Comparison of ENCODE assay signal across 13 cellular contexts in genomic region chr1:205144751-205145150, GRCh38. TPM values are rescaled to one million over a fixed set of nuclear protein-coding genes. Genes with fewer than 3 reads are reported as not detected.
A peak's percentile ranks its signal among the peaks of the same experiment; 100 is the strongest.
DNase-seq lines count a peak whose midpoint lies in the region; TF ChIP-seq lines count a peak whose summit lies in the region.
"Had no signal": no experiment of that assay in that cellular context is flagged by ENCODE, and none has a peak within 500 bp of the region (broad histone marks: within the 10 kb centered on the region; RNA-seq: fewer than 3 reads in every experiment).

No MANE protein-coding gene starts in this region.

- peak overlapping the region; percentile 25 for H3K27ac Mint-ChIP-seq in MCF 10A (ENCODE audit: low read depth, unreplicated experiment)
- H3K27ac Mint-ChIP-seq: activated B cell treated with CpG ODN at 0.5 μM for 24 hours had no signal

- intact Hi-C loops in MCF 10A (cut with micrococcal nuclease): loop anchor here (5.0 kb wide), 1 partner anchor 83 kb away; the partner anchor contains the start of gene TMCC2
- intact Hi-C loops in mammary epithelial cell (cut with micrococcal nuclease): no loop called here
- intact Hi-C loops in tibial artery (cut with DNase I; ENCODE audit: low total_unique reads): no loop called here
- intact Hi-C loops in OCI-LY7 (cut with micrococcal nuclease; ENCODE audit: unreplicated experiment): loop anchor here (10.0 kb wide), 1 partner anchor 1180 kb away; no protein-coding TSS in a partner anchor

- POLR2A ChIA-PET in MCF 10A (lab: Yijun Ruan, JAX): interaction anchor here (0.9 to 5.2 kb wide), 6 partner anchors 18 to 67 kb away, joined by 3 to 33 read pairs (median 5); partner anchors contain the start of genes DSTYK and RBBP5
- POLR2A ChIA-PET in OCI-LY7 (lab: Charles Lee): no interaction called here

- peaks cover 19% of the 10 kb centered on the region for H3K4me1 Mint-ChIP-seq in MCF 10A (ENCODE audit: insufficient read depth, unreplicated experiment)

- no peaks in the 10 kb centered on the region for H3K27me3 Mint-ChIP-seq in MCF 10A (ENCODE audit: insufficient read depth, unreplicated experiment)
- H3K27me3 Mint-ChIP-seq: activated B cell treated with CpG ODN at 0.5 μM for 24 hours had no signal

- CTCF ChIA-PET in MCF 10A (lab: Yijun Ruan, JAX) (interaction anchor here (0.9 to 16.1 kb wide), 16 partner anchors 9 to 180 kb away, joined by 3 to 231 read pairs (median 6); partner anchors contain the start of gene RBBP5), mammary epithelial cell (lab: Charles Lee; ENCODE audit: low non-redundant PET) (interaction anchor here (0.7 to 0.9 kb wide), 2 partner anchors 156 to 338 kb away, joined by 3 to 4 read pairs; no protein-coding TSS in a partner anchor), OCI-LY7 (lab: Charles Lee; ENCODE audit: unreplicated experiment) (no interaction called here)

- H3K4me3 ChIP-seq in mammary epithelial cell (replicated peaks in 1 of 3; ENCODE audit: insufficient read depth in 1 of 3, low read depth in 2 of 3, low read length in 3 of 3) (no peak overlapping the region), tibial artery (no peak overlapping the region), OCI-LY7 (ENCODE audit: low read depth, low read length, poor library complexity, severe bottlenecking) (no peak overlapping the region)
- H3K4me3 ChIP-seq: right atrium auricular region had no signal

- H3K9me3 Mint-ChIP-seq in MCF 10A (ENCODE audit: unreplicated experiment): no peaks in the 10 kb centered on the region
- H3K9me3 Mint-ChIP-seq: activated B cell treated with CpG ODN at 0.5 μM for 24 hours had no signal

- TF ChIP-seq CTCF in MCF 10A (IDR thresholded peaks at IDR 0.05; ENCODE audit: unreplicated experiment): no peak
- no peak for TF ChIP-seq CTCF in mammary epithelial cell (conservative IDR thresholded peaks at IDR 0.05 in 1 of 2, IDR thresholded peaks at IDR 0.05 in 1 of 2; ENCODE audit: extremely low read depth in 1 of 2, insufficient read depth in 1 of 2, low read depth in 1 of 2, low read length in 2 of 2)
- TF ChIP-seq CTCF in tibial artery (IDR thresholded peaks at IDR 0.05): no peak
- no peak for TF ChIP-seq CTCF in OCI-LY7 (conservative IDR thresholded peaks at IDR 0.05; ENCODE audit: low read length)

- no peaks in the 10 kb centered on the region for H3K9me2 ChIP-seq in OCI-LY7 (ENCODE audit: insufficient read depth, low read length)

- no peak overlapping the region for H3K4me3 Mint-ChIP-seq in MCF 10A (ENCODE audit: unreplicated experiment)
- H3K4me3 Mint-ChIP-seq: activated B cell treated with CpG ODN at 0.5 μM for 24 hours had no signal

- H3K4me1 ChIP-seq in mammary epithelial cell (ENCODE audit: insufficient read depth, low read length) (peaks cover 8% of the 10 kb centered on the region), tibial artery (peaks cover 0 to 32% (median 16%) of the 10 kb centered on the region in 4 donors), OCI-LY7 (ENCODE audit: insufficient read depth, low read length, poor library complexity, severe bottlenecking) (peaks cover 4% of the 10 kb centered on the region)

- H3K27me3 ChIP-seq in mammary epithelial cell (ENCODE audit: insufficient read depth, low read length) (no peaks in the 10 kb centered on the region), tibial artery (no peaks in the 10 kb centered on the region)
- H3K27me3 ChIP-seq: right atrium auricular region had no signal

- H3K36me3 Mint-ChIP-seq in MCF 10A (ENCODE audit: insufficient read depth, unreplicated experiment): peaks cover 59% of the 10 kb centered on the region

- 0% methylated on average over 1 of the region's 1 CpG for WGBS in mammary epithelial cell (ENCODE audit: low coverage, missing lambda C conversion rate)

- no TSS peak for BruUV-seq in MCF 10A (replicated peaks; lab: Mats Ljungman, UMichigan)
- no TSS peak for BruUV-seq in mammary epithelial cell (replicated peaks; lab: Mats Ljungman, UMichigan)
- no TSS peak for BruUV-seq in OCI-LY7 (replicated peaks; lab: Mats Ljungman, UMichigan)

- in situ Hi-C loops in mammary epithelial cell (cut with MboI; ENCODE audit: low sequenced_read_pairs in 2 of 2): loop anchor here in 1 of 2 donors (25.0 kb wide), 1 partner anchor 157 kb away; no protein-coding TSS in a partner anchor
- in situ Hi-C loops in G401 (cut with HindIII; ENCODE audit: low sequenced_read_pairs): no loop called here

- no peaks in the 10 kb centered on the region for H3K79me2 ChIP-seq in mammary epithelial cell (ENCODE audit: insufficient read depth, low read length)
- H3K79me2 ChIP-seq in OCI-LY7 (ENCODE audit: insufficient read depth, low read depth, low read length): no peaks in the 10 kb centered on the region

- DNase-seq in MCF 10A (ENCODE audit: unreplicated experiment) (peak; percentile 14), mammary epithelial cell (no peak), amniotic epithelial cell (ENCODE audit: low read depth) (peak; percentile 80), glomerular endothelial cell (ENCODE audit: extremely low read depth, low read depth, low spot score) (peak; percentile 39), tibial artery (no peak), G401 (ENCODE audit: low spot score) (no peak), OCI-LY7 (ENCODE audit: low spot score) (no peak)
- no peak for DNase-seq in stimulated activated CD4-positive, alpha-beta T cell treated with anti-CD3 and anti-CD28 coated beads, Interleukin-4, amount 100 ng/mL, for 4 hours
- DNase-seq: activated B cell treated with CpG ODN at 0.5 μM for 24 hours; activated effector memory CD4-positive, alpha-beta T cell treated with anti-CD3 and anti-CD28 coated beads, Interleukin-2, amount 50 U/mL, for 16 hours; left cardiac atrium; NCI-H146 had no signal

- H4K20me1 ChIP-seq in mammary epithelial cell (ENCODE audit: insufficient read depth, low read length) (no peaks in the 10 kb centered on the region), OCI-LY7 (ENCODE audit: insufficient read depth, low read length) (no peaks in the 10 kb centered on the region)

- H3K4me2 ChIP-seq in mammary epithelial cell (ENCODE audit: insufficient read depth, low read depth, low read length): no peak overlapping the region
- H3K4me2 ChIP-seq in OCI-LY7 (ENCODE audit: low read length): no peak overlapping the region

- dilution Hi-C loops in mammary epithelial cell (cut with HindIII; ENCODE audit: low sequenced_read_pairs): no loop called here

- H3K9me3 ChIP-seq in mammary epithelial cell (replicated peaks; ENCODE audit: insufficient read depth, low read length) (no peaks in the 10 kb centered on the region), tibial artery (no peaks in the 10 kb centered on the region), OCI-LY7 (ENCODE audit: low read length) (no peaks in the 10 kb centered on the region)
- H3K9me3 ChIP-seq: right atrium auricular region had no signal

- H3K27ac ChIP-seq in mammary epithelial cell (ENCODE audit: insufficient read depth, low read depth, low read length): no peak overlapping the region
- H3K27ac ChIP-seq in tibial artery: peak overlapping the region; percentile 9 to 28
- H3K27ac ChIP-seq in OCI-LY7 (ENCODE audit: low read depth, low read length, poor library complexity, severe bottlenecking): no peak overlapping the region

- no peak overlapping the region for H3K9ac ChIP-seq in mammary epithelial cell (ENCODE audit: insufficient read depth, low read length)

- H3K36me3 ChIP-seq in mammary epithelial cell (ENCODE audit: insufficient read depth, low read length) (no peaks in the 10 kb centered on the region), tibial artery (peaks cover 25 to 37% (median 30%) of the 10 kb centered on the region in 3 donors), OCI-LY7 (ENCODE audit: insufficient read depth, low read length) (peaks cover 8% of the 10 kb centered on the region; the same call in 1 of the 2 replicates)

- H2AFZ ChIP-seq in mammary epithelial cell (ENCODE audit: low read depth, low read length): no peak overlapping the region
- no peak overlapping the region for H2AFZ ChIP-seq in OCI-LY7 (ENCODE audit: low read length)

RNA-seq across cellular contexts. Expression of gene RBBP5, which starts 23.0 kb away (rescaled TPM):
- total RNA-seq in MCF 10A (2022) (24.8 and 30.4 TPM in 2 replicates), mammary epithelial cell (10 to 100 TPM; 15.2 to 17.5 TPM), glomerular endothelial cell (13.9 and 14.5 TPM in 2 replicates), OCI-LY7 (2022) (17.4 and 19.8 TPM in 2 replicates)
- polyA plus RNA-seq in mammary epithelial cell: 9.0 TPM
- 17.9 TPM for polyA minus RNA-seq in mammary epithelial cell
- total RNA-seq in G401 (2014; rRNA removed; shearing (Covaris generic)): 21.7 and 33.5 TPM in 2 replicates
- 11.9 and 14.7 TPM in 2 replicates for total RNA-seq in OCI-LY7 (2014; rRNA removed; shearing (Covaris generic))

Comparison
In these comparisons a context has a peak if more than half of its experiments do, and no peak if none do; other contexts are left out.
1. DNase-seq: peak in MCF 10A (single experiment), amniotic epithelial cell (single experiment) and glomerular endothelial cell (single experiment); none in mammary epithelial cell (single experiment), tibial artery (0 of 2), G401 (single experiment), OCI-LY7 (single experiment) and stimulated activated CD4-positive, alpha-beta T cell treated with anti-CD3 and anti-CD28 coated beads, Interleukin-4, amount 100 ng/mL, for 4 hours (0 of 2).
2. intact Hi-C loops: an anchor here in MCF 10A (5.0 kb wide) and OCI-LY7 (10.0 kb wide); none called in mammary epithelial cell and tibial artery.
3. H3K27ac ChIP-seq: peak in tibial artery (2 of 2); none in mammary epithelial cell (single experiment) and OCI-LY7 (single experiment).